In the genomic region with DNA sequence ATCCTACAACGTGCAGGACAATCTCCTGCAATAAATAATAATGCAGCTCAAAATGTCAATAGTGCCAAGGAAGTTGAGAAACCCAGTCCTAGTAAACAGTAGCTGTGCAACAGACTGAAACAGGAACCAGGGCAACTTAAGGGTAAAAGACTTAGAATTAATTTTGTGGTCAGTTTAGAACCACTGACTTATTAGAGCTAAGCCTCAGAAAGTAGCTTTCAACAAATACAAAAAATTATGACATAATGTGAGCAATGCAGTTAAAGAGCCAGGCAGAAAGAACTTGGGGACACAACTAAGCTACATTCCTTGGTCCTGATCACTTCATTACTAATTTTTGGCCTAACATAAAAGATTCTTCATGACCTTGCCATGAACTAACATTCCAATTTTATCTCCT, we compare ENCODE assay signal across 13 cellular contexts.
DNase-seq lines count a peak whose midpoint lies in the region; ATAC-seq and TF ChIP-seq lines count a peak whose summit lies in the region.
"Had no signal": no experiment of that assay in that cellular context is flagged by ENCODE, and none has a peak within 500 bp of the region (broad histone marks: within the 10 kb centered on the region; RNA-seq: fewer than 3 reads in every experiment).

No MANE protein-coding gene starts in this region.

- 22 to 23% methylated on average over 1 of the region's 1 CpG for WGBS in body of pancreas, 2 donors

- ATAC-seq in GM18519 (IDR thresholded peaks at IDR 0.05; ENCODE audit: low FRiP score, unreplicated experiment) (peak; percentile 74), GM21786 (IDR thresholded peaks at IDR 0.05; ENCODE audit: unreplicated experiment) (peak; percentile 99), HG03432 (IDR thresholded peaks at IDR 0.05; ENCODE audit: unreplicated experiment) (peak; percentile 86), body of pancreas (no peak)
- no peak for ATAC-seq in naive thymus-derived CD8-positive, alpha-beta T cell
- ATAC-seq: esophagus mucosa; stimulated activated naive CD8-positive, alpha-beta T cell treated with anti-CD3 and anti-CD28 coated beads, Interleukin-15, amount 100 ng/mL, for 72 hours had no signal

- DNase-seq in stimulated activated CD4-positive, alpha-beta T cell treated with anti-CD3 and anti-CD28 coated beads, Interleukin-4, amount 100 ng/mL, for 4 hours: no peak
- DNase-seq in NCI-H2171 treated with DMSO at 0.1 percent for 48 hours (lab: John Stamatoyannopoulos, UW) (no peak), body of pancreas (no peak)
- no peak for DNase-seq in naive thymus-derived CD8-positive, alpha-beta T cell
- DNase-seq: mesenchymal stem cell; NCI-H774; small intestine; stimulated activated naive CD8-positive, alpha-beta T cell treated with anti-CD3 and anti-CD28 coated beads, Interleukin-15, amount 100 ng/mL, for 72 hours had no signal

- no peaks in the 10 kb centered on the region for H3K9me3 ChIP-seq in body of pancreas

- H3K4me3 ChIP-seq in body of pancreas: no peak overlapping the region

- POLR2A ChIA-PET in naive thymus-derived CD8-positive, alpha-beta T cell (lab: Charles Lee): no interaction called here

- no peak for TF ChIP-seq CTCF in body of pancreas (IDR thresholded peaks at IDR 0.05)

- H3K36me3 Mint-ChIP-seq in dendritic cell treated with granulocyte-macrophage colony-stimulating factor and Interleukin-4, amounts not matched to agents 40 ng/mL and 50 ng/mL, for 4 days (ENCODE audit: low read depth): no peaks in the 10 kb centered on the region
- no peaks in the 10 kb centered on the region for H3K36me3 Mint-ChIP-seq in naive thymus-derived CD8-positive, alpha-beta T cell

- H3K9me3 Mint-ChIP-seq in dendritic cell treated with granulocyte-macrophage colony-stimulating factor and Interleukin-4, amounts not matched to agents 40 ng/mL and 50 ng/mL, for 4 days: no peaks in the 10 kb centered on the region
- H3K9me3 Mint-ChIP-seq in naive thymus-derived CD8-positive, alpha-beta T cell: peaks cover 0 to 10% (median 4%) of the 10 kb centered on the region in 9 donors

- H3K36me3 ChIP-seq in body of pancreas (replicated peaks in 1 of 2; ENCODE audit: insufficient read depth in 1 of 2, low read depth in 2 of 2): no peaks in the 10 kb centered on the region

- H3K4me1 Mint-ChIP-seq in dendritic cell treated with granulocyte-macrophage colony-stimulating factor and Interleukin-4, amounts not matched to agents 40 ng/mL and 50 ng/mL, for 4 days (ENCODE audit: low read depth): peaks cover 29% of the 10 kb centered on the region
- peaks cover 0 to 22% (median 0%) of the 10 kb centered on the region in 4 donors for H3K4me1 Mint-ChIP-seq in naive thymus-derived CD8-positive, alpha-beta T cell
- H3K4me1 Mint-ChIP-seq: stimulated activated naive CD8-positive, alpha-beta T cell treated with anti-CD3 and anti-CD28 coated beads, Interleukin-15, amount 100 ng/mL, for 72 hours had no signal

- no peaks in the 10 kb centered on the region for H3K27me3 ChIP-seq in body of pancreas

- H3K4me3 Mint-ChIP-seq in dendritic cell treated with granulocyte-macrophage colony-stimulating factor and Interleukin-4, amounts not matched to agents 40 ng/mL and 50 ng/mL, for 4 days: no peak overlapping the region
- no peak overlapping the region for H3K4me3 Mint-ChIP-seq in naive thymus-derived CD8-positive, alpha-beta T cell
- H3K4me3 Mint-ChIP-seq: stimulated activated naive CD8-positive, alpha-beta T cell treated with anti-CD3 and anti-CD28 coated beads, Interleukin-15, amount 100 ng/mL, for 72 hours had no signal

- no peaks in the 10 kb centered on the region for H3K27me3 Mint-ChIP-seq in dendritic cell treated with granulocyte-macrophage colony-stimulating factor and Interleukin-4, amounts not matched to agents 40 ng/mL and 50 ng/mL, for 4 days
- H3K27me3 Mint-ChIP-seq in naive thymus-derived CD8-positive, alpha-beta T cell: no peaks in the 10 kb centered on the region
- H3K27me3 Mint-ChIP-seq: stimulated activated naive CD8-positive, alpha-beta T cell treated with anti-CD3 and anti-CD28 coated beads, Interleukin-15, amount 100 ng/mL, for 72 hours had no signal

- no peak overlapping the region for H3K27ac ChIP-seq in body of pancreas

- peak overlapping the region; percentile 44 for H3K27ac Mint-ChIP-seq in dendritic cell treated with granulocyte-macrophage colony-stimulating factor and Interleukin-4, amounts not matched to agents 40 ng/mL and 50 ng/mL, for 4 days
- no peak overlapping the region for H3K27ac Mint-ChIP-seq in naive thymus-derived CD8-positive, alpha-beta T cell
- H3K27ac Mint-ChIP-seq: stimulated activated naive CD8-positive, alpha-beta T cell treated with anti-CD3 and anti-CD28 coated beads, Interleukin-15, amount 100 ng/mL, for 72 hours had no signal

- H3K4me1 ChIP-seq in body of pancreas: no peaks in the 10 kb centered on the region

- intact Hi-C loops in dendritic cell treated with granulocyte-macrophage colony-stimulating factor and Interleukin-4, amounts not matched to agents 40 ng/mL and 50 ng/mL, for 4 days (cut with micrococcal nuclease): no loop called here
- intact Hi-C loops in body of pancreas (cut with DNase I): no loop called here

- no peak for TF ChIP-seq POLR2A in body of pancreas (IDR thresholded peaks at IDR 0.05)

Comparison
In these comparisons a context has a peak if more than half of its experiments do, and no peak if none do; other contexts are left out.
1. ATAC-seq: peak in GM18519 (single experiment), GM21786 (single experiment) and HG03432 (single experiment); none in body of pancreas (single experiment) and naive thymus-derived CD8-positive, alpha-beta T cell (0 of 2).